17 cellular contexts compared by ENCODE assay signal in genomic region chr7:83509255-83510021, GRCh38.
A peak's percentile ranks its signal among the peaks of the same experiment; 100 is the strongest.
DNase-seq lines count a peak whose midpoint lies in the region; ATAC-seq and TF ChIP-seq lines count a peak whose summit lies in the region.
"Had no signal": no experiment of that assay in that cellular context is flagged by ENCODE, and none has a peak within 500 bp of the region (broad histone marks: within the 10 kb centered on the region; RNA-seq: fewer than 3 reads in every experiment).

No MANE protein-coding gene starts in this region.

- no peaks in the 10 kb centered on the region for H3K36me3 ChIP-seq in psoas muscle (ENCODE audit: insufficient read depth in 1 of 2, low read depth in 1 of 2)

- no peak overlapping the region for H3K4me3 ChIP-seq in psoas muscle
- H3K4me3 ChIP-seq: GM23248 had no signal

- H3K4me1 ChIP-seq in psoas muscle, result no peaks in the 10 kb centered on the region

- DNase-seq in NCI-H748 (lab: John Stamatoyannopoulos, UW; ENCODE audit: unreplicated experiment) (peak; percentile 41), NCI-H748 treated with DMSO at 0.1 percent for 48 hours (lab: John Stamatoyannopoulos, UW) (no peak), psoas muscle (no peak), NCI-H187 treated with DMSO at 0.1 percent for 48 hours (lab: John Stamatoyannopoulos, UW) (no peak), HPDE6-E6E7 (ENCODE audit: extremely low spot score) (no peak)
- DNase-seq in activated CD4-positive, alpha-beta T cell treated with anti-CD3 and anti-CD28 coated beads for 48 hours, result no peak
- DNase-seq: CD8-positive, alpha-beta T cell; COR-L47; DMS153; DND-41; GDM1; GM23248 had no signal

- H3K9me3 ChIP-seq in psoas muscle, result no peaks in the 10 kb centered on the region

- ATAC-seq in HG02610 (IDR thresholded peaks at IDR 0.05; ENCODE audit: unreplicated experiment) (peak; percentile 91), HG03045 (IDR thresholded peaks at IDR 0.05; ENCODE audit: unreplicated experiment) (peak; percentile 55), psoas muscle (no peak)
- ATAC-seq: CD8-positive, alpha-beta T cell; HCT116; HepG2 had no signal

- no peak overlapping the region for H3K27ac ChIP-seq in psoas muscle
- H3K27ac ChIP-seq: 22Rv1, GM23248 had no signal

- WGBS in psoas muscle, 3 donors, result 70 to 83% (median 75%) methylated on average over 3 of the region's 3 CpGs

- intact Hi-C loops in psoas muscle (cut with DNase I), result no loop called here

- no peak for TF ChIP-seq CTCF in psoas muscle (IDR thresholded peaks at IDR 0.05)

- no peaks in the 10 kb centered on the region for H3K27me3 ChIP-seq in psoas muscle (ENCODE audit: insufficient read depth in 3 of 3, low read length in 2 of 3)

Comparison
In these comparisons a context has a peak if more than half of its experiments do, and no peak if none do; other contexts are left out.
1. ATAC-seq: peak in HG02610 (single experiment) and HG03045 (single experiment); none in psoas muscle (0 of 4).